ENCODE assay signal across 8 cellular contexts in genomic region chr15:71730277-71731144, GRCh38.
DNase-seq lines count a peak whose midpoint lies in the region; ATAC-seq and TF ChIP-seq lines count a peak whose summit lies in the region.

No MANE protein-coding gene starts in this region.

- ATAC-seq in CD4-positive, alpha-beta T cell (ENCODE audit: poor library complexity), result no peak
- ATAC-seq in GM19035 (IDR thresholded peaks at IDR 0.05; ENCODE audit: unreplicated experiment), result peak; percentile 59

- DNase-seq in CD4-positive, alpha-beta T cell, result no peak
- DNase-seq in NCI-H2227 (lab: John Stamatoyannopoulos, UW; ENCODE audit: unreplicated experiment) (peak; percentile 38), glutamatergic neuron (peak; percentile 35), pulmonary artery endothelial cell (ENCODE audit: low read depth, low spot score) (peak; percentile 33), COLO829 (ENCODE audit: low spot score) (no peak), mesenteric fat pad (ENCODE audit: low spot score) (no peak)
- peak; percentile 31 for DNase-seq in activated T-cell treated with anti-CD3 and anti-CD28 coated beads, Interleukin-2, amount 50 U/mL, for 24 hours

- no peak overlapping the region for H3K27ac ChIP-seq in CD4-positive, alpha-beta T cell (ENCODE audit: low read depth, low read length)

- CTCF ChIA-PET in CD4-positive, alpha-beta T cell (lab: Charles Lee), result no interaction called here

- H3K4me3 Mint-ChIP-seq in CD4-positive, alpha-beta T cell, result no peak overlapping the region
- no peak overlapping the region for H3K4me3 Mint-ChIP-seq in activated T-cell treated with anti-CD3 and anti-CD28 coated beads, Interleukin-2, amount 50 U/mL, for 24 hours
- H3K4me3 Mint-ChIP-seq in glutamatergic neuron (ENCODE audit: unreplicated experiment), result no peak overlapping the region

- TF ChIP-seq CTCF in CD4-positive, alpha-beta T cell (IDR thresholded peaks at IDR 0.05), result peak; percentile 72
- peak; percentile 76 for TF ChIP-seq CTCF in glutamatergic neuron (IDR thresholded peaks at IDR 0.05; ENCODE audit: partially characterized antibody, unreplicated experiment)

- no peaks in the 10 kb centered on the region for H3K36me3 Mint-ChIP-seq in CD4-positive, alpha-beta T cell (ENCODE audit: low read depth)
- no peaks in the 10 kb centered on the region for H3K36me3 Mint-ChIP-seq in activated T-cell treated with anti-CD3 and anti-CD28 coated beads, Interleukin-2, amount 50 U/mL, for 24 hours (ENCODE audit: low read depth)
- H3K36me3 Mint-ChIP-seq in glutamatergic neuron (ENCODE audit: unreplicated experiment), result no peaks in the 10 kb centered on the region

- no peaks in the 10 kb centered on the region for H3K9me3 ChIP-seq in CD4-positive, alpha-beta T cell (ENCODE audit: control insufficient read depth, low read length)

- peaks cover 28% of the 10 kb centered on the region for H3K27me3 Mint-ChIP-seq in CD4-positive, alpha-beta T cell
- H3K27me3 Mint-ChIP-seq in activated T-cell treated with anti-CD3 and anti-CD28 coated beads, Interleukin-2, amount 50 U/mL, for 24 hours, result peaks cover 21% of the 10 kb centered on the region
- peaks cover 2% of the 10 kb centered on the region for H3K27me3 Mint-ChIP-seq in glutamatergic neuron (ENCODE audit: unreplicated experiment)

- POLR2A ChIA-PET in CD4-positive, alpha-beta T cell (lab: Charles Lee), result no interaction called here

- H3K9me3 Mint-ChIP-seq in CD4-positive, alpha-beta T cell, result no peaks in the 10 kb centered on the region
- no peaks in the 10 kb centered on the region for H3K9me3 Mint-ChIP-seq in activated T-cell treated with anti-CD3 and anti-CD28 coated beads, Interleukin-2, amount 50 U/mL, for 24 hours
- H3K9me3 Mint-ChIP-seq in glutamatergic neuron (ENCODE audit: unreplicated experiment), result peaks cover 3% of the 10 kb centered on the region

- H3K27ac Mint-ChIP-seq in CD4-positive, alpha-beta T cell, result no peak overlapping the region
- no peak overlapping the region for H3K27ac Mint-ChIP-seq in activated T-cell treated with anti-CD3 and anti-CD28 coated beads, Interleukin-2, amount 50 U/mL, for 24 hours
- no peak overlapping the region for H3K27ac Mint-ChIP-seq in glutamatergic neuron (ENCODE audit: unreplicated experiment)

- intact Hi-C loops in CD4-positive, alpha-beta T cell (cut with DNase I, micrococcal nuclease), result loop anchor here (2.0 to 5.0 kb wide), 2 partner anchors 286 to 343 kb away; no protein-coding TSS in a partner anchor

- H3K27me3 ChIP-seq in CD4-positive, alpha-beta T cell (ENCODE audit: control insufficient read depth, insufficient read depth, low read length), result no peaks in the 10 kb centered on the region

- H3K4me1 Mint-ChIP-seq in CD4-positive, alpha-beta T cell (ENCODE audit: low read depth), result no peaks in the 10 kb centered on the region
- no peaks in the 10 kb centered on the region for H3K4me1 Mint-ChIP-seq in activated T-cell treated with anti-CD3 and anti-CD28 coated beads, Interleukin-2, amount 50 U/mL, for 24 hours (ENCODE audit: low read depth)
- H3K4me1 Mint-ChIP-seq in glutamatergic neuron (ENCODE audit: low read depth, unreplicated experiment), result peaks cover 2% of the 10 kb centered on the region

Comparison
In these comparisons a context has a peak if more than half of its experiments do, and no peak if none do; other contexts are left out.
1. DNase-seq: peak in NCI-H2227 (single experiment), activated T-cell treated with anti-CD3 and anti-CD28 coated beads, Interleukin-2, amount 50 U/mL, for 24 hours (single experiment), glutamatergic neuron (single experiment) and pulmonary artery endothelial cell (single experiment); none in CD4-positive, alpha-beta T cell (0 of 10), COLO829 (single experiment) and mesenteric fat pad (single experiment).